Comparison of ENCODE assay signal across 29 cellular contexts in the genomic region with DNA sequence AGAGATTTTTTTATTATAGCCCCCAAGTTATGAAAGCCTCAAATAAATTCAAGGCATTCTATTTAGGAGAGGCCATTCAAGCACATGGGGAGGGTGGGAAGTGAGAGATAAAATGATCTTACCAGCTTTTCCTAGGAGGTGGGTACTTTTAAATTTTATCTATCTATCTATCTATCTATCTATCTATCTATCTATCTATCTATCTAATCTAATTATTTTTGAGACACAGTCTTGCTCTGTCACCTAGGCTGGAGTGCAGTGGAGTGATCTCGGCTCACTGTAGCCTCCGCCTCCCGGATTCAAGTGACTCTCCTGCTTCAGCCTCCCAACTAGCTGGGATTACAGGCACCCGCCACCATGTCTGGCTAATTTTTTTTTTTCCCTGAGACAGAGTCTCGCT.
"Had no signal": no experiment of that assay in that cellular context is flagged by ENCODE, and none has a peak within 500 bp of the region (broad histone marks: within the 10 kb centered on the region; RNA-seq: fewer than 3 reads in every experiment).

No MANE protein-coding gene starts in this region.

- H3K36me3 ChIP-seq: pancreas, prostate gland, right atrium auricular region, right lobe of liver, thyroid gland had no signal

- FAIRE-seq: pancreas, small intestine, urothelium cell line had no signal

- DNase-seq: naive thymus-derived CD8-positive, alpha-beta T cell; nephron progenitor cell; nucleus accumbens; pancreas; retina; right lobe of liver; sigmoid colon; small intestine; stimulated activated CD4-positive, alpha-beta T cell treated with anti-CD3 and anti-CD28 coated beads, Interleukin-15, amount 100 ng/mL, for 24 hours; stimulated activated CD4-positive, alpha-beta T cell treated with anti-CD3 and anti-CD28 coated beads, Interleukin-2, amount 100 ng/mL, for 24 hours; stimulated activated CD4-positive, alpha-beta T cell treated with anti-CD3 and anti-CD28 coated beads, Interleukin-2, amount 100 ng/mL, for 48 hours; stimulated activated CD4-positive, alpha-beta T cell treated with anti-CD3 and anti-CD28 coated beads, Interleukin-4, amount 100 ng/mL, for 24 hours; stimulated activated naive B cell treated with anti-CD40 and anti-IgM and Interleukin-4, amounts not matched to agents 10 μg/mL and 1 μg/mL and 100 μg/mL, for 72 hours; stimulated activated naive CD4-positive, alpha-beta T cell treated with Interleukin-2 at 50 U/mL for 16 hours; stomach; thyroid gland; trophoblast cell; upper lobe of left lung had no signal

- H3K9me3 Mint-ChIP-seq: naive thymus-derived CD8-positive, alpha-beta T cell; natural killer cell treated with Interleukin-12 subunit alpha and Interleukin-12 subunit beta and Interleukin-15 and Interleukin-18, amount 100 ng/mL, for 72 hours; nephron progenitor cell; neural crest cell; stimulated activated effector memory CD8-positive, alpha-beta T cell treated with anti-CD3 and anti-CD28 coated beads, Interleukin-12 subunit alpha, Interleukin-12 subunit beta, amount 100 ng/mL, for 72 hours; stimulated activated naive B cell treated with anti-CD40 and anti-IgM and Interleukin-4, amounts not matched to agents 10 μg/mL and 1 μg/mL and 100 μg/mL, for 72 hours; stimulated activated naive CD8-positive, alpha-beta T cell treated with anti-CD3 and anti-CD28 coated beads, Interleukin-15, Interleukin-2, amounts not matched to agents 100 ng/mL and 50 ng/mL, for 24 hours had no signal

- H3K27me3 Mint-ChIP-seq: naive thymus-derived CD8-positive, alpha-beta T cell; natural killer cell treated with Interleukin-12 subunit alpha and Interleukin-12 subunit beta and Interleukin-15 and Interleukin-18, amount 100 ng/mL, for 72 hours; stimulated activated naive B cell treated with anti-CD40 and anti-IgM and Interleukin-4, amounts not matched to agents 10 μg/mL and 1 μg/mL and 100 μg/mL, for 72 hours; stimulated activated naive CD8-positive, alpha-beta T cell treated with anti-CD3 and anti-CD28 coated beads, Interleukin-15, Interleukin-2, amounts not matched to agents 100 ng/mL and 50 ng/mL, for 24 hours had no signal

- ATAC-seq: naive thymus-derived CD8-positive, alpha-beta T cell; natural killer cell treated with Interleukin-12 subunit alpha and Interleukin-12 subunit beta and Interleukin-15 and Interleukin-18, amount 100 ng/mL, for 72 hours; pancreas; right lobe of liver; stimulated activated effector memory CD8-positive, alpha-beta T cell treated with anti-CD3 and anti-CD28 coated beads, Interleukin-12 subunit alpha, Interleukin-12 subunit beta, amount 100 ng/mL, for 72 hours; stimulated activated naive B cell treated with anti-CD40 and anti-IgM and Interleukin-4, amounts not matched to agents 10 μg/mL and 1 μg/mL and 100 μg/mL, for 72 hours had no signal

- H3K4me3 ChIP-seq: pancreas, prostate gland, right atrium auricular region, right lobe of liver, sigmoid colon, stomach, thoracic aorta, thyroid gland, tibial nerve, upper lobe of left lung, vagina had no signal

- H3K27ac Mint-ChIP-seq: natural killer cell treated with Interleukin-12 subunit alpha and Interleukin-12 subunit beta and Interleukin-15 and Interleukin-18, amount 100 ng/mL, for 72 hours; nephron progenitor cell; stimulated activated naive B cell treated with anti-CD40 and anti-IgM and Interleukin-4, amounts not matched to agents 10 μg/mL and 1 μg/mL and 100 μg/mL, for 72 hours; stimulated activated naive CD8-positive, alpha-beta T cell treated with anti-CD3 and anti-CD28 coated beads, Interleukin-15, Interleukin-2, amounts not matched to agents 100 ng/mL and 50 ng/mL, for 24 hours had no signal

- H3K4me3 Mint-ChIP-seq: naive thymus-derived CD8-positive, alpha-beta T cell; natural killer cell treated with Interleukin-12 subunit alpha and Interleukin-12 subunit beta and Interleukin-15 and Interleukin-18, amount 100 ng/mL, for 72 hours; nephron progenitor cell; neural crest cell; stimulated activated effector memory CD8-positive, alpha-beta T cell treated with anti-CD3 and anti-CD28 coated beads, Interleukin-12 subunit alpha, Interleukin-12 subunit beta, amount 100 ng/mL, for 72 hours; stimulated activated naive B cell treated with anti-CD40 and anti-IgM and Interleukin-4, amounts not matched to agents 10 μg/mL and 1 μg/mL and 100 μg/mL, for 72 hours; stimulated activated naive CD8-positive, alpha-beta T cell treated with anti-CD3 and anti-CD28 coated beads, Interleukin-15, Interleukin-2, amounts not matched to agents 100 ng/mL and 50 ng/mL, for 24 hours had no signal

- H3K9me3 ChIP-seq: neutrophil, pancreas, prostate gland, right atrium auricular region, right lobe of liver, sigmoid colon, stomach, thoracic aorta, thyroid gland, tibial nerve, upper lobe of left lung, vagina had no signal

- H3K4me1 ChIP-seq: pancreas, prostate gland, right lobe of liver, stomach, thyroid gland had no signal

- H3K36me3 Mint-ChIP-seq: natural killer cell treated with Interleukin-12 subunit alpha and Interleukin-12 subunit beta and Interleukin-15 and Interleukin-18, amount 100 ng/mL, for 72 hours had no signal

- H3K4me1 Mint-ChIP-seq: neural crest cell; stimulated activated effector memory CD8-positive, alpha-beta T cell treated with anti-CD3 and anti-CD28 coated beads, Interleukin-12 subunit alpha, Interleukin-12 subunit beta, amount 100 ng/mL, for 72 hours; stimulated activated naive B cell treated with anti-CD40 and anti-IgM and Interleukin-4, amounts not matched to agents 10 μg/mL and 1 μg/mL and 100 μg/mL, for 72 hours had no signal

- H3K27me3 ChIP-seq: neutrophil, pancreas, right atrium auricular region, right lobe of liver, sigmoid colon, stomach, thyroid gland, tibial nerve, upper lobe of left lung, vagina had no signal

- H3K27ac ChIP-seq: neutrophil, pancreas, prostate gland, right atrium auricular region, right lobe of liver, sigmoid colon, stomach, thoracic aorta, thyroid gland, tibial nerve, upper lobe of left lung, vagina had no signal
